13 cellular contexts compared by ENCODE assay signal in genomic region chr9:126984969-126985368, GRCh38.
DNase-seq lines count a peak whose midpoint lies in the region; ATAC-seq, FAIRE-seq and TF ChIP-seq lines count a peak whose summit lies in the region.
"Had no signal": no experiment of that assay in that cellular context is flagged by ENCODE, and none has a peak within 500 bp of the region (broad histone marks: within the 10 kb centered on the region; RNA-seq: fewer than 3 reads in every experiment).

No MANE protein-coding gene starts in this region.

- H3K9me3 Mint-ChIP-seq in GM23338, result no peaks in the 10 kb centered on the region

- no peaks in the 10 kb centered on the region for H3K9me3 ChIP-seq in HepG2 (ENCODE audit: low read length)

- H3K36me3 ChIP-seq in HepG2 (replicated peaks in 1 of 2; ENCODE audit: control insufficient read depth in 1 of 2, insufficient read depth in 2 of 2, low read length in 2 of 2) (no peaks in the 10 kb centered on the region), GM23338 (ENCODE audit: insufficient read depth) (no peaks in the 10 kb centered on the region)

- H2AFZ ChIP-seq in HepG2 (ENCODE audit: low read length), result no peak overlapping the region
- H2AFZ ChIP-seq in GM23338, result no peak overlapping the region

- H3K4me3 ChIP-seq in HepG2 (replicated peaks in 1 of 3; ENCODE audit: insufficient read depth in 1 of 3, low read depth in 2 of 3, low read length in 3 of 3) (no peak overlapping the region), GM23338 (no peak overlapping the region)

- TF ChIP-seq EP300 in HepG2 (IDR thresholded peaks at IDR 0.05; ENCODE audit: low read depth in 2 of 2, low read length in 2 of 2) (no peak), HepG2 (CRISPR knock-in tag; IDR thresholded peaks at IDR 0.05; ENCODE audit: borderline replicate concordance) (no peak)

- no TSS peak for BruUV-seq in HepG2 (replicated peaks; lab: Mats Ljungman, UMichigan)

- H3K4me1 Mint-ChIP-seq in GM23338, result no peaks in the 10 kb centered on the region

- H3F3A ChIP-seq in GM23338 (replicated peaks; ENCODE audit: low read depth), result no peaks in the 10 kb centered on the region

- H4K20me1 ChIP-seq in HepG2 (ENCODE audit: insufficient read depth, low read length) (no peaks in the 10 kb centered on the region), GM23338 (replicated peaks; ENCODE audit: insufficient read depth) (no peaks in the 10 kb centered on the region; the same call in 1 of the 2 replicates)

- H3K36me3 Mint-ChIP-seq in GM23338 (ENCODE audit: low read depth), result peaks cover 6% of the 10 kb centered on the region

- TF ChIP-seq RAD21 in HepG2 (CRISPR knock-in tag; IDR thresholded peaks at IDR 0.05), result no peak

- POLR2A ChIA-PET in HepG2 (lab: Yijun Ruan, JAX), result no interaction called here

- H3K9me2 ChIP-seq in GM23338 (ENCODE audit: insufficient read depth), result 0 out of 2 replicates have a peak, but pooled peaks cover 5% of the 10 kb centered on the region

- in situ Hi-C loops in HepG2 (cut with HindIII; ENCODE audit: extremely low pct_ligation_motif_present, low pct_unique_long_range_greater_than_20kb), result no loop called here

- WGBS in HepG2 (ENCODE audit: low lambda C conversion rate), result no CpG with 5 or more reads among the region's 3 CpGs

- H3K27ac ChIP-seq in HepG2 (ENCODE audit: extremely low read length, insufficient read depth, low read length), result no peak overlapping the region
- no peak overlapping the region for H3K27ac ChIP-seq in GM23338 (ENCODE audit: low read depth)

- H3K27me3 ChIP-seq in HepG2 (ENCODE audit: control insufficient read depth in 1 of 2, insufficient read depth in 2 of 2, low read length in 2 of 2), result no peaks in the 10 kb centered on the region
- H3K27me3 ChIP-seq in GM23338 (ENCODE audit: insufficient read depth), result no peaks in the 10 kb centered on the region

- intact Hi-C loops in HepG2 (cut with micrococcal nuclease; ENCODE audit: unreplicated experiment), result no loop called here

- H3K79me2 ChIP-seq in HepG2 (ENCODE audit: insufficient read depth, low read length), result no peaks in the 10 kb centered on the region
- H3K79me2 ChIP-seq in GM23338 (replicated peaks; ENCODE audit: insufficient read depth), result no peaks in the 10 kb centered on the region

- no peak for FAIRE-seq in HepG2 (lab: Jason Lieb, UNC)

- H3K4me1 ChIP-seq in HepG2 (ENCODE audit: insufficient read depth, low read length), result peaks cover 15% of the 10 kb centered on the region
- H3K4me1 ChIP-seq in GM23338 (ENCODE audit: insufficient read depth), result no peaks in the 10 kb centered on the region

- no peak overlapping the region for H3K9ac ChIP-seq in HepG2 (ENCODE audit: insufficient read depth, low read depth, low read length)

- CTCF ChIA-PET in HepG2 (lab: Yijun Ruan, JAX; ENCODE audit: low intra/inter-chr PET ratio, low total read pairs), result no interaction called here

- H3K27me3 Mint-ChIP-seq in GM23338 (ENCODE audit: insufficient read depth, low read depth, poor library complexity), result peaks cover 2% of the 10 kb centered on the region
- H3K27me3 Mint-ChIP-seq: B cell, progenitor cell of endocrine pancreas had no signal

- no peak overlapping the region for H3K27ac Mint-ChIP-seq in GM23338
- H3K27ac Mint-ChIP-seq: B cell, progenitor cell of endocrine pancreas had no signal

- DNase-seq in AG20443 (ENCODE audit: low spot score) (peak; percentile 33), LHCN-M2 (ENCODE audit: low read depth) (peak; percentile 72), cerebellar cortex (ENCODE audit: low spot score) (peak; percentile 88), left lobe of liver (ENCODE audit: low spot score) (no peak), HepG2 (ENCODE audit: low spot score) (no peak), Kasumi-1 (lab: John Stamatoyannopoulos, UW) (no peak), D341Med (ENCODE audit: low spot score) (no peak), GM23338 (ENCODE audit: low spot score) (no peak)
- DNase-seq: activated T-cell treated with anti-CD3 and anti-CD28 coated beads for 4 hours; hippocampal formation; stimulated activated naive CD8-positive, alpha-beta T cell treated with anti-CD3 and anti-CD28 coated beads, Interleukin-15, Interleukin-2, amounts not matched to agents 100 U/mL and 50 U/mL, for 24 hours had no signal

- no peak for TF ChIP-seq POLR2A in HepG2 (IDR thresholded peaks at IDR 0.05; ENCODE audit: insufficient read depth in 1 of 2, low read depth in 2 of 2, low read length in 2 of 2)

- no peak overlapping the region for H3K4me3 Mint-ChIP-seq in GM23338

- ATAC-seq in left lobe of liver, result peak; percentile 37
- no peak for ATAC-seq in HepG2
- no peak for ATAC-seq in GM23338

- TF ChIP-seq CTCF in HepG2 (CRISPR knock-in tag; IDR thresholded peaks at IDR 0.05) (no peak), GM23338 (conservative IDR thresholded peaks at IDR 0.05; ENCODE audit: low read depth in 2 of 2) (no peak)

- H3K4me2 ChIP-seq in HepG2 (ENCODE audit: low read depth, low read length) (no peak overlapping the region), GM23338 (no peak overlapping the region)

TF ChIP-seq in GM23338, 12 proteins besides CTCF, POLR2A, EP300 and RAD21:
- no peak for TF ChIP-seq ZNF331 (CRISPR knock-in tag; IDR thresholded peaks at IDR 0.05; ENCODE audit: low read depth)
- no peak for TF ChIP-seq CREB1 (CRISPR knock-in tag; IDR thresholded peaks at IDR 0.05; ENCODE audit: low read depth)
- no peak for TF ChIP-seq ZNF114 (CRISPR knock-in tag; IDR thresholded peaks at IDR 0.05)
- no peak for TF ChIP-seq EZH2phosphoT487 (IDR thresholded peaks at IDR 0.05; ENCODE audit: unreplicated experiment)
- TF ChIP-seq STAT1 (IDR thresholded peaks at IDR 0.05; ENCODE audit: unreplicated experiment), result no peak
- no peak for TF ChIP-seq JUNB (IDR thresholded peaks at IDR 0.05; ENCODE audit: unreplicated experiment)

Comparison
In these comparisons a context has a peak if more than half of its experiments do, and no peak if none do; other contexts are left out.
1. DNase-seq: peak in AG20443 (single experiment), LHCN-M2 (single experiment) and cerebellar cortex (single experiment); none in left lobe of liver (single experiment), HepG2 (single experiment), Kasumi-1 (0 of 2), D341Med (single experiment) and GM23338 (single experiment).